15 cellular contexts compared by ENCODE assay signal in genomic region chr5:16664368-16664767, GRCh38. TPM values are rescaled to one million over a fixed set of nuclear protein-coding genes. Genes with fewer than 3 reads are reported as not detected.
DNase-seq lines count a peak whose midpoint lies in the region; ATAC-seq and TF ChIP-seq lines count a peak whose summit lies in the region.
"Had no signal": no experiment of that assay in that cellular context is flagged by ENCODE, and none has a peak within 500 bp of the region (broad histone marks: within the 10 kb centered on the region; RNA-seq: fewer than 3 reads in every experiment).

No MANE protein-coding gene starts in this region.

- peak overlapping the region in 2 of 3 experiments; percentile 75 to 86; a peak in 3 of 7 replicates for H3K27ac Mint-ChIP-seq in H9
- peak overlapping the region in 3 of 5 experiments; percentile 24 to 71 (median 61) for H3K27ac Mint-ChIP-seq in brain
- H3K27ac Mint-ChIP-seq in activated CD4-positive, alpha-beta memory T cell treated with anti-CD3 and anti-CD28 coated beads, Interleukin-2, amount 10 ng/mL, durations not matched to agents 7 days and 5 days, result no peak overlapping the region
- no peak overlapping the region for H3K27ac Mint-ChIP-seq in Calu3 (ENCODE audit: unreplicated experiment)
- H3K27ac Mint-ChIP-seq: CD4-positive, CD25-positive, alpha-beta regulatory T cell had no signal

- POLR2A ChIA-PET in activated CD4-positive, alpha-beta memory T cell treated with anti-CD3 and anti-CD28 coated beads, Interleukin-2, amount 10 ng/mL, durations not matched to agents 7 days and 5 days (lab: Charles Lee), result no interaction called here

- H3K18ac ChIP-seq in H9 (ENCODE audit: insufficient read length, low read depth, low read length) (no peak overlapping the region), neuronal stem cell (ENCODE audit: low read length) (no peak overlapping the region)

- no CpG with 5 or more reads among the region's 5 CpGs for WGBS in H9 (ENCODE audit: extremely low coverage, insufficient read length, low lambda C conversion rate)
- no CpG with 5 or more reads among the region's 5 CpGs for WGBS in neuronal stem cell (ENCODE audit: extremely low coverage in 2 of 2, insufficient read length in 2 of 2, insufficient replicate concordance in 1 of 2), 2 donors

- no peaks in the 10 kb centered on the region for H3K79me2 ChIP-seq in H9 (ENCODE audit: insufficient read depth, low read length)

- H3K4me3 Mint-ChIP-seq in H9, result no peak overlapping the region
- no peak overlapping the region for H3K4me3 Mint-ChIP-seq in brain
- H3K4me3 Mint-ChIP-seq in activated CD4-positive, alpha-beta memory T cell treated with anti-CD3 and anti-CD28 coated beads, Interleukin-2, amount 10 ng/mL, durations not matched to agents 7 days and 5 days, result no peak overlapping the region
- no peak overlapping the region for H3K4me3 Mint-ChIP-seq in Calu3 (ENCODE audit: low read depth, unreplicated experiment)
- H3K4me3 Mint-ChIP-seq: CD4-positive, CD25-positive, alpha-beta regulatory T cell; CD8-positive, alpha-beta memory T cell had no signal

- CTCF ChIA-PET in activated CD4-positive, alpha-beta memory T cell treated with anti-CD3 and anti-CD28 coated beads, Interleukin-2, amount 10 ng/mL, durations not matched to agents 7 days and 5 days (lab: Charles Lee), result no interaction called here
- CTCF ChIA-PET in Calu3 (lab: Charles Lee), result no interaction called here

- H3K14ac ChIP-seq in H9 (ENCODE audit: insufficient read depth, low read length) (no peak overlapping the region), neuronal stem cell (ENCODE audit: low read length) (no peak overlapping the region)

- H3K79me1 ChIP-seq in H9 (ENCODE audit: insufficient read depth, low read depth, low read length, poor library complexity, severe bottlenecking) (no peaks in the 10 kb centered on the region), neuronal stem cell (ENCODE audit: low read depth, low read length) (peaks cover 2% of the 10 kb centered on the region)

- no peak overlapping the region for H2BK12ac ChIP-seq in H9 (ENCODE audit: insufficient read length, low read depth, low read length)
- H2BK12ac ChIP-seq in neuronal stem cell (ENCODE audit: low read length), result no peak overlapping the region

- H3K9ac ChIP-seq in BLaER1 (no peak overlapping the region), H9 (ENCODE audit: extremely low read depth, insufficient read length, low read length) (no peak overlapping the region), neuronal stem cell (ENCODE audit: low read depth, low read length, poor library complexity) (no peak overlapping the region)
- H3K9ac ChIP-seq: KMS-11 had no signal

- H3K4me3 ChIP-seq in BLaER1 (no peak overlapping the region), neuronal stem cell (ENCODE audit: low read length in 2 of 2) (no peak overlapping the region)
- H3K4me3 ChIP-seq: HAP-1 had no signal

- H3T11ph ChIP-seq in H9 (ENCODE audit: low read length), result no peak overlapping the region

- TF ChIP-seq CTCF in H9 (conservative IDR thresholded peaks at IDR 0.05), result no peak
- no peak for TF ChIP-seq CTCF in brain (conservative IDR thresholded peaks at IDR 0.05)
- TF ChIP-seq CTCF in Calu3 (IDR thresholded peaks at IDR 0.05; ENCODE audit: unreplicated experiment), result no peak

- H3K27me3 ChIP-seq in BLaER1, result no peaks in the 10 kb centered on the region
- no peaks in the 10 kb centered on the region for H3K27me3 ChIP-seq in H9 (ENCODE audit: insufficient read depth, low read length)
- no peaks in the 10 kb centered on the region for H3K27me3 ChIP-seq in neuronal stem cell (ENCODE audit: control insufficient read depth in 3 of 3, insufficient read depth in 3 of 3, low read depth in 1 of 3, low read length in 3 of 3)

- no peak overlapping the region for H2AK5ac ChIP-seq in H9 (ENCODE audit: insufficient read length, low read length)
- H2AK5ac ChIP-seq in neuronal stem cell (ENCODE audit: low read depth, low read length), result no peak overlapping the region

- no peak overlapping the region for H3K23ac ChIP-seq in H9 (ENCODE audit: insufficient read length, low read depth, low read length)
- no peak overlapping the region for H3K23ac ChIP-seq in neuronal stem cell (ENCODE audit: low read depth, low read length, poor library complexity)

- H2BK120ac ChIP-seq in H9 (ENCODE audit: low read depth, low read length, poor library complexity, severe bottlenecking), result no peak overlapping the region
- H2BK120ac ChIP-seq in neuronal stem cell (ENCODE audit: low read depth, low read length), result no peak overlapping the region

- H4K20me1 ChIP-seq in BLaER1 (no peaks in the 10 kb centered on the region), H9 (ENCODE audit: control insufficient read depth, insufficient read depth, insufficient read length) (no peaks in the 10 kb centered on the region)

- H4K8ac ChIP-seq in H9 (replicated peaks; ENCODE audit: insufficient read length, low read depth, low read length) (no peak overlapping the region), neuronal stem cell (ENCODE audit: low read depth, low read length) (peak overlapping the region; percentile 1)

- H2BK15ac ChIP-seq in H9 (ENCODE audit: low read depth, low read length) (no peak overlapping the region), neuronal stem cell (ENCODE audit: low read length) (no peak overlapping the region)

- H3K4ac ChIP-seq in H9 (ENCODE audit: low read depth, low read length) (no peak overlapping the region), neuronal stem cell (ENCODE audit: low read length) (no peak overlapping the region)

- DNase-seq in H9 (no peak), neuronal stem cell (ENCODE audit: low spot score) (no peak), Calu3 (no peak)
- DNase-seq in activated CD4-positive, alpha-beta memory T cell treated with anti-CD3 and anti-CD28 coated beads, Interleukin-2, amount 10 ng/mL, durations not matched to agents 7 days and 5 days, result no peak
- DNase-seq: 8988T; C1 segment of cervical spinal cord; CD4-positive, CD25-positive, alpha-beta regulatory T cell; CD8-positive, alpha-beta memory T cell; COR-L47; GOT3 had no signal

- peak overlapping the region; percentile 76 for H3K4me2 ChIP-seq in BLaER1
- H3K4me2 ChIP-seq in H9 (ENCODE audit: insufficient read depth, insufficient read length, low read length), result no peak overlapping the region
- no peak overlapping the region for H3K4me2 ChIP-seq in neuronal stem cell (ENCODE audit: insufficient read depth, low read length, poor library complexity, severe bottlenecking)
- H3K4me2 ChIP-seq: KMS-11 had no signal

- H3K27ac ChIP-seq in BLaER1 (no peak overlapping the region), H9 (ENCODE audit: insufficient read length, low read depth, low read length) (no peak overlapping the region), neuronal stem cell (replicated peaks; ENCODE audit: low read length) (no peak overlapping the region)
- H3K27ac ChIP-seq: KMS-11 had no signal

- peaks cover 0 to under 1% of the 10 kb centered on the region in 2 experiments; a peak in 1 of 5 replicates for H3K9me3 Mint-ChIP-seq in H9
- peaks cover 0 to 1% (median 0%) of the 10 kb centered on the region in 5 experiments for H3K9me3 Mint-ChIP-seq in brain
- H3K9me3 Mint-ChIP-seq in activated CD4-positive, alpha-beta memory T cell treated with anti-CD3 and anti-CD28 coated beads, Interleukin-2, amount 10 ng/mL, durations not matched to agents 7 days and 5 days, result no peaks in the 10 kb centered on the region
- no peaks in the 10 kb centered on the region for H3K9me3 Mint-ChIP-seq in Calu3 (ENCODE audit: low read depth, unreplicated experiment)

- H2BK5ac ChIP-seq in H9 (ENCODE audit: insufficient read length, low read length) (no peak overlapping the region), neuronal stem cell (ENCODE audit: low read length) (no peak overlapping the region)

- peaks cover 41% of the 10 kb centered on the region for H3K4me1 ChIP-seq in BLaER1
- H3K4me1 ChIP-seq in H9 (ENCODE audit: insufficient read depth, low read length), result no peaks in the 10 kb centered on the region
- H3K4me1 ChIP-seq in neuronal stem cell (ENCODE audit: control insufficient read depth in 2 of 2, insufficient read depth in 1 of 2, low read depth in 1 of 2, low read length in 2 of 2), result no peaks in the 10 kb centered on the region
- H3K4me1 ChIP-seq: HAP-1 had no signal

- H3K9me3 ChIP-seq in BLaER1 (no peaks in the 10 kb centered on the region), H9 (ENCODE audit: control insufficient read depth, low read depth, low read length) (no peaks in the 10 kb centered on the region), neuronal stem cell (replicated peaks in 1 of 2; ENCODE audit: control insufficient read depth in 2 of 2, insufficient read depth in 1 of 2, low read depth in 1 of 2, low read length in 2 of 2) (no peaks in the 10 kb centered on the region)
- H3K9me3 ChIP-seq: HAP-1 had no signal

- no peaks in the 10 kb centered on the region for H3K36me3 ChIP-seq in BLaER1
- H3K36me3 ChIP-seq in neuronal stem cell (replicated peaks in 1 of 2; ENCODE audit: control insufficient read depth in 2 of 2, insufficient read depth in 2 of 2, low read length in 2 of 2), result peaks cover 34 to 60% of the 10 kb centered on the region in 2 donors

- no peaks in the 10 kb centered on the region; the same call in 1 of the 2 replicates for H3K27me3 Mint-ChIP-seq in H9 (ENCODE audit: low read depth)
- H3K27me3 Mint-ChIP-seq in brain, result no peaks in the 10 kb centered on the region
- H3K27me3 Mint-ChIP-seq in activated CD4-positive, alpha-beta memory T cell treated with anti-CD3 and anti-CD28 coated beads, Interleukin-2, amount 10 ng/mL, durations not matched to agents 7 days and 5 days, result no peaks in the 10 kb centered on the region
- no peaks in the 10 kb centered on the region for H3K27me3 Mint-ChIP-seq in Calu3 (ENCODE audit: unreplicated experiment)

- H2AFZ ChIP-seq in H9 (ENCODE audit: low read length) (no peak overlapping the region), neuronal stem cell (ENCODE audit: low read length) (no peak overlapping the region)

- no peak overlapping the region for H4K5ac ChIP-seq in H9 (ENCODE audit: insufficient read length, low read depth, low read length)

- intact Hi-C loops in Calu3 (cut with micrococcal nuclease; ENCODE audit: unreplicated experiment), result no loop called here

- H4K91ac ChIP-seq in H9 (ENCODE audit: insufficient read length, low read depth, low read length) (no peak overlapping the region), neuronal stem cell (ENCODE audit: low read depth, low read length, poor library complexity) (no peak overlapping the region)

- no peak overlapping the region for H2BK20ac ChIP-seq in H9 (ENCODE audit: low read depth, low read length, poor library complexity, severe bottlenecking)

- BruUV-seq in Calu3 (replicated peaks; lab: Mats Ljungman, UMichigan), result no TSS peak

- H3K4me1 Mint-ChIP-seq in H9, result no peaks in the 10 kb centered on the region
- peaks cover 33% of the 10 kb centered on the region for H3K4me1 Mint-ChIP-seq in brain
- no peaks in the 10 kb centered on the region for H3K4me1 Mint-ChIP-seq in activated CD4-positive, alpha-beta memory T cell treated with anti-CD3 and anti-CD28 coated beads, Interleukin-2, amount 10 ng/mL, durations not matched to agents 7 days and 5 days
- H3K4me1 Mint-ChIP-seq in Calu3 (ENCODE audit: low read depth, unreplicated experiment), result no peaks in the 10 kb centered on the region
- H3K4me1 Mint-ChIP-seq: CD8-positive, alpha-beta memory T cell had no signal

- H3K56ac ChIP-seq in H9 (ENCODE audit: insufficient read length, low read depth, low read length), result no peak overlapping the region

- H3K23me2 ChIP-seq in H9 (ENCODE audit: insufficient read length, low read depth, low read length, poor library complexity, severe bottlenecking), result no peaks in the 10 kb centered on the region

- no peak for ATAC-seq in GM21390 (IDR thresholded peaks at IDR 0.05; ENCODE audit: unreplicated experiment)

- H3K36me3 Mint-ChIP-seq in H9 (ENCODE audit: insufficient read depth in 1 of 3, low read depth in 3 of 3) (peaks cover 33 to 52% (median 51%) of the 10 kb centered on the region in 3 experiments; a peak in 6 of 7 replicates), brain (peaks cover 42% of the 10 kb centered on the region), Calu3 (ENCODE audit: insufficient read depth, unreplicated experiment) (peaks cover 68% of the 10 kb centered on the region)
- H3K36me3 Mint-ChIP-seq in activated CD4-positive, alpha-beta memory T cell treated with anti-CD3 and anti-CD28 coated beads, Interleukin-2, amount 10 ng/mL, durations not matched to agents 7 days and 5 days (ENCODE audit: low read depth), result no peaks in the 10 kb centered on the region
- H3K36me3 Mint-ChIP-seq: CD4-positive, CD25-positive, alpha-beta regulatory T cell; CD8-positive, alpha-beta memory T cell had no signal

RNA-seq across cellular contexts. Expression of gene RETREG1, which starts 47.6 kb away (rescaled TPM):
- total RNA-seq in H9 (2021), result 3.3 and 3.4 TPM in 2 replicates
- polyA plus RNA-seq in brain (ENCODE audit: insufficient read depth, low read depth, low replicate concordance), result 34.4 TPM
- polyA plus RNA-seq in neuronal stem cell (2013, experiment 1 of 2), result 1.6 TPM
- 1.9 TPM for polyA plus RNA-seq in neuronal stem cell (2013, experiment 2 of 2)
- total RNA-seq in activated CD4-positive, alpha-beta memory T cell treated with anti-CD3 and anti-CD28 coated beads, Interleukin-2, amount 10 ng/mL, durations not matched to agents 7 days and 5 days, result 10 to 100 TPM; 15.1 to 17.3 TPM
- total RNA-seq in Calu3 (2022), result 12.0 and 15.4 TPM in 2 replicates

Comparison
In these comparisons a context has a peak if more than half of its experiments do, and no peak if none do; other contexts are left out.
1. H3K27ac Mint-ChIP-seq: peak in H9 (2 of 3) and brain (3 of 5); none in activated CD4-positive, alpha-beta memory T cell treated with anti-CD3 and anti-CD28 coated beads, Interleukin-2, amount 10 ng/mL, durations not matched to agents 7 days and 5 days (single experiment) and Calu3 (single experiment).